Comparison of ENCODE assay signal across 8 cellular contexts in genomic region chr11:125111341-125112234, GRCh38. TPM values are rescaled to one million over a fixed set of nuclear protein-coding genes. Genes with fewer than 3 reads are reported as not detected.
DNase-seq lines count a peak whose midpoint lies in the region; ATAC-seq and TF ChIP-seq lines count a peak whose summit lies in the region.

Gene TMEM218, minus strand, starts transcription at chr11:125111626. Its CDS starts 9,385 bp downstream, at chr11:125102241.

- peak within 1 kb of the TSS; percentile 91 for H3K9ac ChIP-seq in PC-3 (ENCODE audit: low read length)

- H3K9me3 ChIP-seq in PC-3 (ENCODE audit: low read length) (no peaks in the 10 kb centered on the region), mononuclear cell (ENCODE audit: low read depth, low read length) (no peaks in the 10 kb centered on the region)

- no peaks in the 10 kb centered on the region for H3K36me3 ChIP-seq in PC-3 (ENCODE audit: low read depth, low read length)

- TF ChIP-seq CTCF in PC-3 (conservative IDR thresholded peaks at IDR 0.05; ENCODE audit: low read depth, low read length), result no peak
- TF ChIP-seq CTCF in epithelial cell of esophagus (IDR thresholded peaks at IDR 0.05; ENCODE audit: insufficient read depth, low read depth, low read length, missing control alignments), result no peak

- H3K4me3 ChIP-seq in PC-3 (ENCODE audit: low read length) (peak within 1 kb of the TSS; percentile 99), epithelial cell of esophagus (ENCODE audit: low read length) (peak within 1 kb of the TSS; percentile 82), mononuclear cell (ENCODE audit: low read length) (peak within 1 kb of the TSS; percentile 70)

- POLR2A ChIA-PET in PC-3 (lab: Charles Lee; ENCODE audit: unreplicated experiment), result interaction anchor here (0.7 to 1.0 kb wide), 2 partner anchors 21 to 29 kb away, joined by 5 to 27 read pairs; no protein-coding TSS in a partner anchor

- peak within 1 kb of the TSS; percentile 8 for H3K27ac ChIP-seq in PC-3 (ENCODE audit: low read length)

- CTCF ChIA-PET in PC-3 (lab: Charles Lee), result interaction anchor here (0.5 to 1.4 kb wide), 5 partner anchors 13 to 348 kb away, joined by 3 to 6 read pairs (median 3); no protein-coding TSS in a partner anchor

- H2AFZ ChIP-seq in PC-3 (ENCODE audit: low read length), result peak within 1 kb of the TSS; percentile 100

- intact Hi-C loops in PC-3 (cut with micrococcal nuclease), result loop anchor here (2.0 kb wide), 2 partner anchors 49 to 141 kb away; partner anchors contain the start of gene SLC37A2

- no peak for TF ChIP-seq RAD21 in Ishikawa (IDR thresholded peaks at IDR 0.05; ENCODE audit: low read depth)

- ATAC-seq in GM21576 (IDR thresholded peaks at IDR 0.05; ENCODE audit: unreplicated experiment) (peak; percentile 98), PC-3 (peak; percentile 99)

- H3F3A ChIP-seq in PC-3 (ENCODE audit: low read length, unreplicated experiment), result no peaks in the 10 kb centered on the region

- no peaks in the 10 kb centered on the region for H3K9me2 ChIP-seq in PC-3 (replicated peaks; ENCODE audit: low read length)

- no TSS peak for BruUV-seq in PC-3 (replicated peaks; lab: Mats Ljungman, UMichigan)

- H3K79me2 ChIP-seq in PC-3 (ENCODE audit: low read length), result peaks cover 17% of the 10 kb centered on the region

- H3K4me2 ChIP-seq in PC-3 (ENCODE audit: low read length), result peak within 1 kb of the TSS; percentile 99

- H4K20me1 ChIP-seq in PC-3 (ENCODE audit: low read length), result no peaks in the 10 kb centered on the region

- peak; percentile 92 for DNase-seq in DMS114 treated with DMSO at 0.1 percent for 48 hours (lab: John Stamatoyannopoulos, UW; ENCODE audit: unreplicated experiment)
- peak; percentile 100 for DNase-seq in PC-3
- peak; percentile 93 for DNase-seq in activated T-cell treated with anti-CD3 and anti-CD28 coated beads for 48 hours (ENCODE audit: low read depth)
- peak; percentile 99 for DNase-seq in epithelial cell of esophagus (ENCODE audit: low read depth)
- peak; percentile 90 to 91 for DNase-seq in stimulated activated CD8-positive, alpha-beta memory T cell treated with anti-CD3 and anti-CD28 coated beads, Interleukin-4, amount 100 ng/mL, for 1 hour (ENCODE audit: low read depth in 2 of 2, low spot score in 1 of 2)

- TF ChIP-seq EP300 in Ishikawa (IDR thresholded peaks at IDR 0.05; ENCODE audit: borderline replicate concordance), result no peak

- H3K4me1 ChIP-seq in PC-3 (ENCODE audit: insufficient read depth, low read length) (peaks cover 7% of the 10 kb centered on the region), mononuclear cell (ENCODE audit: insufficient read depth, low read length) (peaks cover 15% of the 10 kb centered on the region)

- H3K27me3 ChIP-seq in PC-3 (ENCODE audit: low read length), result 0 out of 2 replicates have a peak, but pooled peaks cover 1% of the 10 kb centered on the region
- no peaks in the 10 kb centered on the region for H3K27me3 ChIP-seq in mononuclear cell (ENCODE audit: insufficient read depth, low read length)

TF ChIP-seq in Ishikawa, 13 proteins besides CTCF, POLR2A, EP300 and RAD21:
- TF ChIP-seq ZBTB7A (IDR thresholded peaks at IDR 0.05; ENCODE audit: low read depth), result 0 out of 2 replicates have a peak, but pooled peaks have one; percentile 32
- TF ChIP-seq TEAD4 (IDR thresholded peaks at IDR 0.05), result peak; percentile 42; the same call in 1 of the 2 replicates
- TF ChIP-seq CREB1 (IDR thresholded peaks at IDR 0.05; ENCODE audit: low read depth), result no peak; the same call in 1 of the 2 replicates
- 0 out of 2 replicates have a peak, but pooled peaks have one; percentile 10 for TF ChIP-seq EGR1 (IDR thresholded peaks at IDR 0.05)
- peak; percentile 56 for TF ChIP-seq TAF1 (IDR thresholded peaks at IDR 0.05; ENCODE audit: low read depth)
- 0 out of 2 replicates have a peak, but pooled peaks have one; percentile 5 for TF ChIP-seq USF1 (IDR thresholded peaks at IDR 0.05)
- TF ChIP-seq YY1 (IDR thresholded peaks at IDR 0.05; ENCODE audit: low read depth), result no peak
- no peak for TF ChIP-seq FOXM1 (IDR thresholded peaks at IDR 0.05; ENCODE audit: borderline replicate concordance, low read depth)
- TF ChIP-seq CEBPB (IDR thresholded peaks at IDR 0.05), result no peak
- TF ChIP-seq TCF12 (IDR thresholded peaks at IDR 0.05; ENCODE audit: low read depth), result peak; percentile 32; the same call in 1 of the 2 replicates
- no peak for TF ChIP-seq REST (IDR thresholded peaks at IDR 0.05; ENCODE audit: low read depth)
- peak; percentile 31; the same call in 1 of the 2 replicates for TF ChIP-seq MAX (IDR thresholded peaks at IDR 0.05)
- TF ChIP-seq NFIC (IDR thresholded peaks at IDR 0.05), result no peak
TF ChIP-seq in Ishikawa: peak in this region for 7.

RNA-seq across cellular contexts. Expression of gene TMEM218, which starts in this region (rescaled TPM):
- total RNA-seq in PC-3 (2014; rRNA removed), result 33.6 and 37.0 TPM in 2 replicates
- 7.1 TPM for total RNA-seq in mononuclear cell

Comparison
In these comparisons a context has a peak if more than half of its experiments do, and no peak if none do; other contexts are left out.
1. Peak in every context shown above with its lines: DNase-seq, ATAC-seq, H3K4me3 ChIP-seq and H3K27ac ChIP-seq.